Comparison of ENCODE assay signal across 28 cellular contexts in genomic region chr3:150040097-150040496, GRCh38.
"Had no signal": no experiment of that assay in that cellular context is flagged by ENCODE, and none has a peak within 500 bp of the region (broad histone marks: within the 10 kb centered on the region; RNA-seq: fewer than 3 reads in every experiment).

No MANE protein-coding gene starts in this region.

- H2AFZ ChIP-seq: neural progenitor cell, parathyroid adenoma had no signal

- H3K27ac Mint-ChIP-seq: natural killer cell; neural progenitor cell; progenitor cell of endocrine pancreas; stimulated activated effector memory CD8-positive, alpha-beta T cell treated with anti-CD3 and anti-CD28 coated beads, Interleukin-12 subunit alpha, Interleukin-12 subunit beta, amount 100 ng/mL, for 72 hours; stimulated activated naive B cell treated with anti-CD40 and anti-IgM and Interleukin-4, amounts not matched to agents 10 μg/mL and 1 μg/mL and 100 μg/mL, for 72 hours; stimulated activated naive CD8-positive, alpha-beta T cell treated with anti-CD3 and anti-CD28 coated beads, Interleukin-15, Interleukin-2, amounts not matched to agents 100 ng/mL and 50 ng/mL, for 24 hours had no signal

- H3K36me3 Mint-ChIP-seq: stimulated activated effector memory CD8-positive, alpha-beta T cell treated with anti-CD3 and anti-CD28 coated beads, Interleukin-12 subunit alpha, Interleukin-12 subunit beta, amount 100 ng/mL, for 72 hours had no signal

- H3K4me1 Mint-ChIP-seq: natural killer cell; stimulated activated effector memory CD8-positive, alpha-beta T cell treated with anti-CD3 and anti-CD28 coated beads, Interleukin-12 subunit alpha, Interleukin-12 subunit beta, amount 100 ng/mL, for 72 hours; stimulated activated naive B cell treated with anti-CD40 and anti-IgM and Interleukin-4, amounts not matched to agents 10 μg/mL and 1 μg/mL and 100 μg/mL, for 72 hours had no signal

- H3K27me3 Mint-ChIP-seq: progenitor cell of endocrine pancreas had no signal

- H3K4me2 ChIP-seq: neural progenitor cell had no signal

- FAIRE-seq: small intestine, urothelium cell line had no signal

- H3K4me3 ChIP-seq: neural progenitor cell, ovary, psoas muscle, stomach, thyroid gland, tibial nerve, upper lobe of left lung, vagina had no signal

- H3K36me3 ChIP-seq: neural progenitor cell, ovary, stomach, thoracic aorta, thyroid gland, tibial nerve, upper lobe of left lung, vagina had no signal

- H3K27me3 ChIP-seq: ovary, stomach, thyroid gland, tibial nerve, upper lobe of left lung, vagina had no signal

- ATAC-seq: natural killer cell; psoas muscle; right cardiac atrium; sciatic nerve; stimulated activated effector memory CD8-positive, alpha-beta T cell treated with anti-CD3 and anti-CD28 coated beads, Interleukin-12 subunit alpha, Interleukin-12 subunit beta, amount 100 ng/mL, for 72 hours; stimulated activated naive B cell treated with anti-CD40 and anti-IgM and Interleukin-4, amounts not matched to agents 10 μg/mL and 1 μg/mL and 100 μg/mL, for 72 hours had no signal

- H3K9ac ChIP-seq: neural progenitor cell, parathyroid adenoma had no signal

- H3K9me3 ChIP-seq: ovary, psoas muscle, thoracic aorta, thyroid gland had no signal

- H3K27ac ChIP-seq: neural progenitor cell, ovary, parathyroid adenoma, psoas muscle, stomach, thyroid gland, tibial nerve, upper lobe of left lung, vagina had no signal

- H3K4me3 Mint-ChIP-seq: natural killer cell; nephron; neural progenitor cell; stimulated activated effector memory CD8-positive, alpha-beta T cell treated with anti-CD3 and anti-CD28 coated beads, Interleukin-12 subunit alpha, Interleukin-12 subunit beta, amount 100 ng/mL, for 72 hours; stimulated activated naive B cell treated with anti-CD40 and anti-IgM and Interleukin-4, amounts not matched to agents 10 μg/mL and 1 μg/mL and 100 μg/mL, for 72 hours; stimulated activated naive CD8-positive, alpha-beta T cell treated with anti-CD3 and anti-CD28 coated beads, Interleukin-15, Interleukin-2, amounts not matched to agents 100 ng/mL and 50 ng/mL, for 24 hours had no signal

- DNase-seq: natural killer cell; occipital lobe; ovary; posterior cingulate gyrus; psoas muscle; right cardiac atrium; small intestine; stimulated activated CD4-positive, alpha-beta T cell treated with anti-CD3 and anti-CD28 coated beads, Interleukin-15, amount 100 ng/mL, for 24 hours; stimulated activated CD4-positive, alpha-beta T cell treated with anti-CD3 and anti-CD28 coated beads, Interleukin-2, amount 100 ng/mL, for 24 hours; stimulated activated CD4-positive, alpha-beta T cell treated with anti-CD3 and anti-CD28 coated beads, Interleukin-2, amount 100 ng/mL, for 48 hours; stimulated activated CD4-positive, alpha-beta T cell treated with anti-CD3 and anti-CD28 coated beads, Interleukin-4, amount 100 ng/mL, for 24 hours; stimulated activated naive B cell treated with anti-CD40 and anti-IgM and Interleukin-4, amounts not matched to agents 10 μg/mL and 1 μg/mL and 100 μg/mL, for 72 hours; stimulated activated naive CD4-positive, alpha-beta T cell treated with Interleukin-2 at 50 U/mL for 16 hours; stomach; thyroid gland; trophoblast cell; upper lobe of left lung had no signal

- H3K4me1 ChIP-seq: parathyroid adenoma, stomach, thyroid gland, tibial nerve, upper lobe of left lung, vagina had no signal

- H3K79me2 ChIP-seq: parathyroid adenoma had no signal
